Comparison of ENCODE assay signal across 8 cellular contexts in genomic region chr10:32054087-32054486, GRCh38. TPM values are rescaled to one million over a fixed set of nuclear protein-coding genes. Genes with fewer than 3 reads are reported as not detected.
DNase-seq lines count a peak whose midpoint lies in the region; TF ChIP-seq lines count a peak whose summit lies in the region.

No MANE protein-coding gene starts in this region.

- peak overlapping the region; percentile 77 to 94 for H3K4me3 ChIP-seq in stomach smooth muscle (ENCODE audit: low read length in 2 of 2)
- H3K4me3 ChIP-seq in thyroid gland (replicated peaks in 1 of 3) = peak overlapping the region in 1 of 3 donors; percentile 95

- intact Hi-C loops in Calu3 (cut with micrococcal nuclease; ENCODE audit: unreplicated experiment) = loop anchor here (5.0 to 10.0 kb wide), 2 partner anchors 101 to 153 kb away; no protein-coding TSS in a partner anchor
- intact Hi-C loops in thyroid gland (cut with DNase I) = no loop called here

- H3K4me1 Mint-ChIP-seq in Calu3 (ENCODE audit: low read depth, unreplicated experiment) = peaks cover 23% of the 10 kb centered on the region

- 16 to 21% methylated on average over 5 of the region's 5 CpGs for WGBS in thyroid gland, 2 donors

- peak overlapping the region; percentile 95 for H3K27ac ChIP-seq in KOPT-K1 (ENCODE audit: low read depth, low read length, poor library complexity, severe bottlenecking)
- peak overlapping the region; percentile 8 for H3K27ac ChIP-seq in stomach smooth muscle (ENCODE audit: low read length)
- H3K27ac ChIP-seq in thyroid gland = no peak overlapping the region

- no peaks in the 10 kb centered on the region for H3K9me3 ChIP-seq in KOPT-K1 (ENCODE audit: insufficient read depth, low read length, poor library complexity, severe bottlenecking)
- no peaks in the 10 kb centered on the region for H3K9me3 ChIP-seq in stomach smooth muscle (ENCODE audit: control insufficient read depth in 2 of 2, low read length in 2 of 2)
- no peaks in the 10 kb centered on the region for H3K9me3 ChIP-seq in thyroid gland

- H3K36me3 ChIP-seq in KOPT-K1 (ENCODE audit: insufficient read depth, low read length) (peaks cover 36% of the 10 kb centered on the region), stomach smooth muscle (ENCODE audit: control insufficient read depth in 2 of 2, insufficient read depth in 2 of 2, low read length in 2 of 2) (no peaks in the 10 kb centered on the region), thyroid gland (no peaks in the 10 kb centered on the region)

- H3K27me3 Mint-ChIP-seq in Calu3 (ENCODE audit: unreplicated experiment) = no peaks in the 10 kb centered on the region

- TF ChIP-seq CTCF in Calu3 (IDR thresholded peaks at IDR 0.05; ENCODE audit: unreplicated experiment) = no peak
- no peak for TF ChIP-seq CTCF in thyroid gland (IDR thresholded peaks at IDR 0.05)

- peak overlapping the region; percentile 60 for H3K27ac Mint-ChIP-seq in Calu3 (ENCODE audit: unreplicated experiment)

- H3K4me1 ChIP-seq in stomach smooth muscle (ENCODE audit: control insufficient read depth, insufficient read depth, low read length) (peaks cover 14% of the 10 kb centered on the region), thyroid gland (peaks cover 39 to 44% of the 10 kb centered on the region in 2 donors)

- CTCF ChIA-PET in Calu3 (lab: Charles Lee) = interaction anchor here (1.1 kb wide), 1 partner anchor 117 kb away, joined by 4 read pairs; no protein-coding TSS in a partner anchor

- H3K9ac ChIP-seq in stomach smooth muscle (ENCODE audit: low read length in 2 of 2) = peak overlapping the region; percentile 84 to 89

- BruUV-seq in Calu3 (replicated peaks; lab: Mats Ljungman, UMichigan) = no TSS peak

- no peaks in the 10 kb centered on the region for H3K9me3 Mint-ChIP-seq in Calu3 (ENCODE audit: low read depth, unreplicated experiment)

- peak overlapping the region; percentile 98 for H3K4me3 Mint-ChIP-seq in Calu3 (ENCODE audit: low read depth, unreplicated experiment)

- H3K36me3 Mint-ChIP-seq in Calu3 (ENCODE audit: insufficient read depth, unreplicated experiment) = peaks cover 49% of the 10 kb centered on the region

- H3K27me3 ChIP-seq in stomach smooth muscle (ENCODE audit: control insufficient read depth in 1 of 2, insufficient read depth in 2 of 2, low read length in 2 of 2) (no peaks in the 10 kb centered on the region), thyroid gland (no peaks in the 10 kb centered on the region)

- no peak for TF ChIP-seq POLR2A in thyroid gland (IDR thresholded peaks at IDR 0.05)

- no peak for DNase-seq in Calu3
- peak; percentile 9 for DNase-seq in amniotic stem cell (lab: John Stamatoyannopoulos, UW)
- DNase-seq in kidney glomerular epithelial cell (lab: John Stamatoyannopoulos, UW) = peak; percentile 24
- DNase-seq in SW480 (ENCODE audit: low spot score) = no peak
- no peak for DNase-seq in stimulated activated CD4-positive, alpha-beta T cell treated with anti-CD3 and anti-CD28 coated beads, Interleukin-15, amount 100 ng/mL, for 24 hours
- no peak for DNase-seq in thyroid gland

RNA-seq across cellular contexts. Expression of gene KIF5B, which starts 2.1 kb away (rescaled TPM):
- total RNA-seq in Calu3 (2022) (106 and 108 TPM in 2 replicates), thyroid gland (100 to 1,000 TPM in 1 of 4 donors, 10 to 100 TPM in 3; 83.6 to 115 (median 92.1) TPM)

Comparison
In these comparisons a context has a peak if more than half of its experiments do, and no peak if none do; other contexts are left out.
1. DNase-seq: peak in amniotic stem cell (single experiment) and kidney glomerular epithelial cell (single experiment); none in Calu3 (single experiment), SW480 (single experiment), stimulated activated CD4-positive, alpha-beta T cell treated with anti-CD3 and anti-CD28 coated beads, Interleukin-15, amount 100 ng/mL, for 24 hours (single experiment) and thyroid gland (0 of 2).
2. H3K27ac ChIP-seq: peak in KOPT-K1 (single experiment) and stomach smooth muscle (single experiment); none in thyroid gland (0 of 3).